ENCODE assay signal across 8 cellular contexts in the genomic region with DNA sequence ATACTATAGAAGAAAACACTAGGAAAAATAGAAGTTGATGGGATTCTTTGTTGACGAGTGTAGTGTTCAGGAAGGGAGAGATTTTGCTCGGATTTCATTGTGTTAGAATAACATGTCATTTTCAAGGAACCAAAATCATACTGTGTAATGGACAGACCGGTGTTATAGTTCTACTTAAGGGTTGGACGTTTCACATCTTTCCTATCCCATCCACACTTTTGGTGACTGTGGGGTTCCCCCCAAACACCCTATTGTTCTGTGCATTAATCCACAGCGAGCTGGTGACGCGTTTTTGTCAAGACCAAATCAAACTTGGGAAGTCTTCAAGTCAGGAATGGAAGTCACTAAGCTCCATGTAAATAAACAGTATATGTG. TPM values are rescaled to one million over a fixed set of nuclear protein-coding genes. Genes with fewer than 3 reads are reported as not detected.
DNase-seq lines count a peak whose midpoint lies in the region; ATAC-seq and TF ChIP-seq lines count a peak whose summit lies in the region.

No MANE protein-coding gene starts in this region.

- peaks cover 0 to 13% (median 4%) of the 10 kb centered on the region in 9 donors for H3K9me3 Mint-ChIP-seq in naive thymus-derived CD8-positive, alpha-beta T cell

- intact Hi-C loops in dorsolateral prefrontal cortex (cut with DNase I) = loop anchor here in 1 of 2 donors (2.0 to 5.0 kb wide), 3 partner anchors 16 to 62 kb away; no protein-coding TSS in a partner anchor

- H3K27ac ChIP-seq in AG04450 (ENCODE audit: low read depth, low read length) (peak overlapping the region; percentile 21), dorsolateral prefrontal cortex (peak overlapping the region in 7 of 59 donors; percentile 9 to 55 (median 38))

- peak overlapping the region in 8 of 10 donors; percentile 74 to 98 (median 90) for H3K27ac Mint-ChIP-seq in naive thymus-derived CD8-positive, alpha-beta T cell

- H3K27me3 ChIP-seq in AG04450 (ENCODE audit: control insufficient read depth, insufficient read depth, low read length) (peaks cover 5% of the 10 kb centered on the region), dorsolateral prefrontal cortex (peaks cover 0 to 49% (median 3%) of the 10 kb centered on the region in 45 donors)

- peaks cover 0 to 10% (median 0%) of the 10 kb centered on the region in 5 donors for H3K27me3 Mint-ChIP-seq in naive thymus-derived CD8-positive, alpha-beta T cell

- no peak for ATAC-seq in naive thymus-derived CD8-positive, alpha-beta T cell
- no peak for ATAC-seq in GM21723 (IDR thresholded peaks at IDR 0.05; ENCODE audit: unreplicated experiment)

- peaks cover 3% of the 10 kb centered on the region; the same call in 1 of the 2 replicates for H3K9me3 ChIP-seq in AG04450 (ENCODE audit: control insufficient read depth, insufficient read depth, low read length)

- peak overlapping the region; percentile 80 to 93 (median 87) for H3K4me3 Mint-ChIP-seq in naive thymus-derived CD8-positive, alpha-beta T cell

- peaks cover 0 to 6% (median 3%) of the 10 kb centered on the region in 3 donors for H3K36me3 Mint-ChIP-seq in naive thymus-derived CD8-positive, alpha-beta T cell

- H3K4me3 ChIP-seq in AG04450 (ENCODE audit: low read depth, low read length) (peak overlapping the region; percentile 77), LNCaP clone FGC (ENCODE audit: low read depth, low read length) (peak overlapping the region; percentile 80), dorsolateral prefrontal cortex (peak overlapping the region; percentile 33 to 79 (median 64))

- peaks cover 16 to 49% (median 40%) of the 10 kb centered on the region in 4 donors for H3K4me1 Mint-ChIP-seq in naive thymus-derived CD8-positive, alpha-beta T cell

- TF ChIP-seq CTCF in AG04450 (IDR thresholded peaks at IDR 0.05; ENCODE audit: low read depth, low read length) (no peak), LNCaP clone FGC (IDR thresholded peaks at IDR 0.05; ENCODE audit: control insufficient read depth, extremely low read depth, insufficient read depth) (no peak), dorsolateral prefrontal cortex (IDR thresholded peaks at IDR 0.05 in 54 of 56, conservative IDR thresholded peaks at IDR 0.05 in 2 of 56; ENCODE audit: low read depth in 1 of 56, partially characterized antibody in 56 of 56) (no peak)

- CTCF ChIA-PET in AG04450 (lab: Charles Lee) = interaction anchor here (0.6 to 1.8 kb wide), 3 partner anchors 41 to 275 kb away, joined by 3 to 5 read pairs (median 3); no protein-coding TSS in a partner anchor

- DNase-seq in AG04450 (ENCODE audit: low read depth, low spot score) (no peak), LNCaP clone FGC (ENCODE audit: low read depth) (no peak), dorsolateral prefrontal cortex (no peak), islet precursor cell (no peak)
- DNase-seq in naive thymus-derived CD8-positive, alpha-beta T cell = no peak
- no peak for DNase-seq in activated CD8-positive, alpha-beta memory T cell treated with anti-CD3 and anti-CD28 coated beads, Interleukin-2, amount 50 U/mL, for 4 hours
- DNase-seq in stimulated activated CD4-positive, alpha-beta T cell treated with anti-CD3 and anti-CD28 coated beads, Interleukin-4, amount 100 ng/mL, for 24 hours = no peak

- POLR2A ChIA-PET in AG04450 (lab: Yijun Ruan, JAX) = no interaction called here
- POLR2A ChIA-PET in naive thymus-derived CD8-positive, alpha-beta T cell (lab: Charles Lee) = interaction anchor here (1.3 to 14.7 kb wide), 4 partner anchors 10 to 43 kb away, joined by 3 to 255 read pairs (median 20); partner anchors contain the start of gene TRIM27

RNA-seq across cellular contexts. Expression of gene TRIM27, which starts 43.3 kb away (rescaled TPM):
- 62.0 and 73.8 TPM in 2 replicates for polyA plus RNA-seq in AG04450 (2011; rRNA removed)
- 89.7 and 93.0 TPM in 2 replicates for polyA minus RNA-seq in AG04450 (2011; rRNA and poly(A)+ RNA removed)
- total RNA-seq in dorsolateral prefrontal cortex = 10 to 100 TPM; 31.7 to 61.4 (median 42.6) TPM
- total RNA-seq in naive thymus-derived CD8-positive, alpha-beta T cell = 10 to 100 TPM; 79.8 to 80.4 TPM
- 10 to 100 TPM; 37.5 to 71.3 (median 44.2) TPM for polyA plus RNA-seq in naive thymus-derived CD8-positive, alpha-beta T cell
